Comparison of ENCODE assay signal across 7 cellular contexts in genomic region chr2:149313512-149313972, GRCh38. TPM values are rescaled to one million over a fixed set of nuclear protein-coding genes. Genes with fewer than 3 reads are reported as not detected.
DNase-seq lines count a peak whose midpoint lies in the region; ATAC-seq, FAIRE-seq and TF ChIP-seq lines count a peak whose summit lies in the region.

No MANE protein-coding gene starts in this region.

- H2AFZ ChIP-seq in mammary epithelial cell (ENCODE audit: low read depth, low read length) (no peak overlapping the region), HepG2 (ENCODE audit: low read length) (no peak overlapping the region)

- H3K9ac ChIP-seq in mammary epithelial cell (ENCODE audit: insufficient read depth, low read length): no peak overlapping the region
- no peak overlapping the region for H3K9ac ChIP-seq in HepG2 (ENCODE audit: insufficient read depth, low read depth, low read length)

- H3K79me2 ChIP-seq in mammary epithelial cell (ENCODE audit: insufficient read depth, low read length) (no peaks in the 10 kb centered on the region), HepG2 (ENCODE audit: insufficient read depth, low read length) (no peaks in the 10 kb centered on the region)

- CTCF ChIA-PET in GM10248 (lab: Yijun Ruan, JAX): interaction anchor here (0.9 to 4.4 kb wide), 6 partner anchors 11 to 297 kb away, joined by 3 to 31 read pairs (median 4); no protein-coding TSS in a partner anchor
- CTCF ChIA-PET in mammary epithelial cell (lab: Charles Lee; ENCODE audit: low non-redundant PET): interaction anchor here (0.5 to 0.6 kb wide), 2 partner anchors 53 to 247 kb away, joined by 3 to 5 read pairs; no protein-coding TSS in a partner anchor
- CTCF ChIA-PET in HepG2 (lab: Yijun Ruan, JAX; ENCODE audit: low intra/inter-chr PET ratio, low total read pairs): interaction anchor here (2.0 kb wide), 1 partner anchor 297 kb away, joined by 9 read pairs; no protein-coding TSS in a partner anchor

- TF ChIP-seq EP300 in HepG2 (IDR thresholded peaks at IDR 0.05; ENCODE audit: low read depth in 2 of 2, low read length in 2 of 2) (no peak), HepG2 (CRISPR knock-in tag; IDR thresholded peaks at IDR 0.05; ENCODE audit: borderline replicate concordance) (no peak)

- H3K36me3 ChIP-seq in mammary epithelial cell (ENCODE audit: insufficient read depth, low read length) (no peaks in the 10 kb centered on the region), HepG2 (replicated peaks in 1 of 2; ENCODE audit: control insufficient read depth in 1 of 2, insufficient read depth in 2 of 2, low read length in 2 of 2) (no peaks in the 10 kb centered on the region)

- DNase-seq in GM10248 (ENCODE audit: extremely low spot score) (peak; percentile 62), NCI-H510A treated with DMSO at 0.1 percent for 48 hours (lab: John Stamatoyannopoulos, UW) (peak; percentile 65), mammary epithelial cell (peak; percentile 32), HepG2 (ENCODE audit: low spot score) (peak; percentile 52), activated T-cell treated with anti-CD3 and anti-CD28 coated beads for 4 hours (no peak)

- intact Hi-C loops in mammary epithelial cell (cut with micrococcal nuclease) (loop anchor here (1.0 to 10.0 kb wide), 2 partner anchors 229 to 296 kb away; no protein-coding TSS in a partner anchor), HepG2 (cut with micrococcal nuclease; ENCODE audit: unreplicated experiment) (no loop called here)

- TF ChIP-seq RAD21 in HepG2 (CRISPR knock-in tag; IDR thresholded peaks at IDR 0.05): peak; percentile 53; the same call in 1 of the 2 replicates

- peak; percentile 46 for TF ChIP-seq CTCF in GM10248 (IDR thresholded peaks at IDR 0.05; ENCODE audit: control extremely low read depth, extremely low read depth, low read depth, missing control alignments)
- TF ChIP-seq CTCF in mammary epithelial cell (conservative IDR thresholded peaks at IDR 0.05 in 1 of 2, IDR thresholded peaks at IDR 0.05 in 1 of 2; ENCODE audit: extremely low read depth in 1 of 2, insufficient read depth in 1 of 2, low read depth in 1 of 2, low read length in 2 of 2): peak; percentile 84 to 90
- TF ChIP-seq CTCF in HepG2 (CRISPR knock-in tag; IDR thresholded peaks at IDR 0.05): peak; percentile 65

- in situ Hi-C loops in mammary epithelial cell (cut with MboI; ENCODE audit: low sequenced_read_pairs in 2 of 2) (loop anchor here in 1 of 2 donors (10.0 kb wide), 1 partner anchor 299 kb away; no protein-coding TSS in a partner anchor), HepG2 (cut with HindIII; ENCODE audit: extremely low pct_ligation_motif_present, low pct_unique_long_range_greater_than_20kb) (no loop called here)

- TF ChIP-seq POLR2A in HepG2 (IDR thresholded peaks at IDR 0.05; ENCODE audit: insufficient read depth in 1 of 2, low read depth in 2 of 2, low read length in 2 of 2): no peak

- ATAC-seq in GM21423 (IDR thresholded peaks at IDR 0.05; ENCODE audit: unreplicated experiment) (peak; percentile 92), HG03520 (IDR thresholded peaks at IDR 0.05; ENCODE audit: unreplicated experiment) (peak; percentile 92), HepG2 (peak; percentile 99)

- WGBS in mammary epithelial cell (ENCODE audit: low coverage, missing lambda C conversion rate): 4% methylated on average over 6 of the region's 8 CpGs
- WGBS in HepG2 (ENCODE audit: low lambda C conversion rate): 1% methylated on average over 8 of the region's 8 CpGs

- peak overlapping the region; percentile 18 for H3K4me2 ChIP-seq in mammary epithelial cell (ENCODE audit: insufficient read depth, low read depth, low read length)
- H3K4me2 ChIP-seq in HepG2 (ENCODE audit: low read depth, low read length): no peak overlapping the region; the same call in 1 of the 2 replicates

- dilution Hi-C loops in mammary epithelial cell (cut with HindIII; ENCODE audit: low sequenced_read_pairs): no loop called here

- H4K20me1 ChIP-seq in mammary epithelial cell (ENCODE audit: insufficient read depth, low read length): no peaks in the 10 kb centered on the region
- no peaks in the 10 kb centered on the region for H4K20me1 ChIP-seq in HepG2 (ENCODE audit: insufficient read depth, low read length)

- H3K4me3 ChIP-seq in mammary epithelial cell (replicated peaks in 1 of 3; ENCODE audit: insufficient read depth in 1 of 3, low read depth in 2 of 3, low read length in 3 of 3) (no peak overlapping the region), HepG2 (replicated peaks in 1 of 3; ENCODE audit: insufficient read depth in 1 of 3, low read depth in 2 of 3, low read length in 3 of 3) (no peak overlapping the region)

- POLR2A ChIA-PET in GM10248 (lab: Yijun Ruan, JAX): no interaction called here
- POLR2A ChIA-PET in HepG2 (lab: Yijun Ruan, JAX): no interaction called here

- H3K9me3 ChIP-seq in mammary epithelial cell (replicated peaks; ENCODE audit: insufficient read depth, low read length) (no peaks in the 10 kb centered on the region), HepG2 (ENCODE audit: low read length) (no peaks in the 10 kb centered on the region)

- no peaks in the 10 kb centered on the region for H3K27me3 ChIP-seq in mammary epithelial cell (ENCODE audit: insufficient read depth, low read length)
- 0 out of 5 replicates have a peak, but pooled peaks cover 0 to 8% of the 10 kb centered on the region in 2 experiments for H3K27me3 ChIP-seq in HepG2 (ENCODE audit: control insufficient read depth in 1 of 2, insufficient read depth in 2 of 2, low read length in 2 of 2)

- peak; percentile 87 for FAIRE-seq in HepG2 (lab: Jason Lieb, UNC)

- BruUV-seq in mammary epithelial cell (replicated peaks; lab: Mats Ljungman, UMichigan) (no TSS peak), HepG2 (replicated peaks; lab: Mats Ljungman, UMichigan) (no TSS peak)

- H3K4me1 ChIP-seq in mammary epithelial cell (ENCODE audit: insufficient read depth, low read length): no peaks in the 10 kb centered on the region
- no peaks in the 10 kb centered on the region for H3K4me1 ChIP-seq in HepG2 (ENCODE audit: insufficient read depth, low read length)

- H3K27ac ChIP-seq in mammary epithelial cell (ENCODE audit: insufficient read depth, low read depth, low read length): no peak overlapping the region
- no peak overlapping the region for H3K27ac ChIP-seq in HepG2 (ENCODE audit: extremely low read length, insufficient read depth, low read length)

TF ChIP-seq in HepG2, 621 proteins besides CTCF, POLR2A, EP300 and RAD21:
- TF ChIP-seq KDM5B (CRISPR knock-in tag; IDR thresholded peaks at IDR 0.05; ENCODE audit: borderline replicate concordance): no peak
- no peak for TF ChIP-seq SP1 (IDR thresholded peaks at IDR 0.05)
- no peak for TF ChIP-seq SP1 (CRISPR knock-in tag; IDR thresholded peaks at IDR 0.05)
- peak; percentile 19; the same call in 1 of the 2 replicates for TF ChIP-seq SMC3 (IDR thresholded peaks at IDR 0.05; ENCODE audit: low read length)
- no peak for TF ChIP-seq TEAD2 (CRISPR knock-in tag; IDR thresholded peaks at IDR 0.05)
- TF ChIP-seq BRCA1 (CRISPR knock-in tag; IDR thresholded peaks at IDR 0.05): no peak
- TF ChIP-seq STAG1 (CRISPR knock-in tag; IDR thresholded peaks at IDR 0.05): peak; percentile 74
- peak; percentile 82 for TF ChIP-seq XRCC5 (optimal IDR thresholded peaks at IDR 0.05; ENCODE audit: low read length)
- no peak for TF ChIP-seq ZNF33B (CRISPR knock-in tag; IDR thresholded peaks at IDR 0.05)
- TF ChIP-seq ZNF777 (CRISPR knock-in tag; IDR thresholded peaks at IDR 0.05): no peak

RNA-seq across cellular contexts. Expression of gene LYPD6, which starts 16.8 kb away (rescaled TPM):
- total RNA-seq in mammary epithelial cell: under 1 TPM; 0.33 to 0.45 TPM
- 0.07 TPM for polyA plus RNA-seq in mammary epithelial cell
- polyA minus RNA-seq in mammary epithelial cell: not detected
- total RNA-seq in HepG2 (2016; rRNA removed; fragmentation: Illumina TruSeq; extraction: Trizol): 0.06 and 0.07 TPM in 2 replicates
- 0.18 TPM in 1 of 2 replicates, not detected in the other for total RNA-seq in HepG2 (2016; cell fraction: cytosol; rRNA removed; fragmentation: Illumina TruSeq; extraction: Trizol; ENCODE audit: low read depth)
- 0.06 and 0.07 TPM in 2 replicates for total RNA-seq in HepG2 (2016; cell fraction: insoluble cytoplasmic fraction; rRNA removed; fragmentation: Illumina TruSeq; extraction: Trizol)
- total RNA-seq in HepG2 (2016; cell fraction: membrane; rRNA removed; fragmentation: Illumina TruSeq; extraction: Trizol): 0.03 and 0.10 TPM in 2 replicates
- 0.13 TPM in 1 of 2 replicates, not detected in the other for total RNA-seq in HepG2 (2016; cell fraction: nucleus; rRNA removed; fragmentation: Illumina TruSeq; extraction: Trizol)
- 0.01 TPM in 1 of 2 replicates, not detected in the other for polyA plus RNA-seq in HepG2 (2011; rRNA removed)
- polyA plus RNA-seq in HepG2 (2011; cell fraction: cytosol; rRNA removed): 0.01 TPM in 2 replicates
- polyA plus RNA-seq in HepG2 (2011; cell fraction: nucleus; rRNA removed): not detected in 2 replicates
- 0.05 TPM in 1 of 2 replicates, not detected in the other for polyA plus RNA-seq in HepG2 (2012)
- polyA plus RNA-seq in HepG2 (2016; cell fraction: cytosol; fragmentation: Illumina TruSeq; extraction: Trizol; ENCODE audit: low read depth): 0.12 TPM in 1 of 2 replicates, not detected in the other
- polyA plus RNA-seq in HepG2 (2016; cell fraction: insoluble cytoplasmic fraction; fragmentation: Illumina TruSeq; extraction: Trizol; ENCODE audit: low read depth): 0.08 TPM in 1 of 2 replicates, not detected in the other
- polyA plus RNA-seq in HepG2 (2016; cell fraction: membrane; fragmentation: Illumina TruSeq; extraction: Trizol; ENCODE audit: low read depth): 0.12 and 0.15 TPM in 2 replicates
- polyA plus RNA-seq in HepG2 (2016; cell fraction: nucleus; fragmentation: Illumina TruSeq; extraction: Trizol; ENCODE audit: insufficient read depth, low read depth): 0.18 TPM in 1 of 2 replicates, not detected in the other
- polyA minus RNA-seq in HepG2 (2011; rRNA and poly(A)+ RNA removed; ENCODE audit: low replicate concordance): 5.9 TPM in 1 of 2 replicates, not detected in the other
- not detected in 2 replicates for polyA minus RNA-seq in HepG2 (2011; cell fraction: cytosol; rRNA and poly(A)+ RNA removed)
- polyA minus RNA-seq in HepG2 (2011; cell fraction: nucleus; rRNA and poly(A)+ RNA removed): not detected in 2 replicates
